Comparison of ENCODE assay signal across 29 cellular contexts in genomic region chrX:98637451-98637850, GRCh38.
"Had no signal": no experiment of that assay in that cellular context is flagged by ENCODE, and none has a peak within 500 bp of the region (broad histone marks: within the 10 kb centered on the region; RNA-seq: fewer than 3 reads in every experiment).

No MANE protein-coding gene starts in this region.

- H3K27me3 Mint-ChIP-seq: dendritic cell treated with granulocyte-macrophage colony-stimulating factor and Interleukin-4, amounts not matched to agents 40 ng/mL and 50 ng/mL, for 4 days; effector memory CD8-positive, alpha-beta T cell had no signal

- H3K9me3 ChIP-seq: colonic mucosa, esophagus squamous epithelium, gastrocnemius medialis, gastroesophageal sphincter had no signal

- H3K4me1 ChIP-seq: colonic mucosa, esophagus muscularis mucosa, esophagus squamous epithelium, foreskin keratinocyte, gastrocnemius medialis, gastroesophageal sphincter, heart left ventricle, heart right ventricle had no signal

- H3K36me3 ChIP-seq: colonic mucosa, esophagus muscularis mucosa, esophagus squamous epithelium, gastrocnemius medialis, gastroesophageal sphincter, heart left ventricle, heart right ventricle had no signal

- H3K79me2 ChIP-seq: hepatocyte had no signal

- ATAC-seq: effector memory CD8-positive, alpha-beta T cell; esophagus mucosa; foreskin keratinocyte; gastrocnemius medialis; gastroesophageal sphincter; heart left ventricle; heart right ventricle had no signal

- H3K4me2 ChIP-seq: hepatocyte had no signal

- H3K9me3 Mint-ChIP-seq: effector memory CD8-positive, alpha-beta T cell had no signal

- H3K27ac ChIP-seq: colonic mucosa, coronary artery, dorsolateral prefrontal cortex, epithelial cell of prostate, esophagus muscularis mucosa, esophagus squamous epithelium, foreskin keratinocyte, gastrocnemius medialis, gastroesophageal sphincter, heart left ventricle, heart right ventricle, hepatocyte had no signal

- H3K27me3 ChIP-seq: colonic mucosa, esophagus muscularis mucosa, esophagus squamous epithelium, foreskin keratinocyte, gastrocnemius medialis, gastroesophageal sphincter, heart left ventricle, heart right ventricle, hepatocyte had no signal

- H2AFZ ChIP-seq: hepatocyte had no signal

- H3K27ac Mint-ChIP-seq: dendritic cell treated with granulocyte-macrophage colony-stimulating factor and Interleukin-4, amounts not matched to agents 40 ng/mL and 50 ng/mL, for 4 days; effector memory CD8-positive, alpha-beta T cell; endodermal cell had no signal

- H3K4me3 ChIP-seq: colonic mucosa, coronary artery, dorsolateral prefrontal cortex, esophagus muscularis mucosa, esophagus squamous epithelium, gastrocnemius medialis, gastroesophageal sphincter, heart left ventricle, heart right ventricle, hepatocyte had no signal

- H3K4me3 Mint-ChIP-seq: dendritic cell treated with granulocyte-macrophage colony-stimulating factor and Interleukin-4, amounts not matched to agents 40 ng/mL and 50 ng/mL, for 4 days; effector memory CD8-positive, alpha-beta T cell; endodermal cell had no signal

- FAIRE-seq: endometrium, endothelial cell of umbilical vein, frontal cortex had no signal

- DNase-seq: colonic mucosa; cortex of kidney; dermis blood vessel endothelial cell; dorsolateral prefrontal cortex; effector CD4-positive, alpha-beta T cell; effector CD8-positive, alpha-beta T cell; effector memory CD4-positive, alpha-beta T cell; effector memory CD8-positive, alpha-beta T cell; endodermal cell; erythroblast; esophagus squamous epithelium; foreskin fibroblast; foreskin keratinocyte; foreskin melanocyte; gastrocnemius medialis; glutamatergic neuron; head of caudate nucleus; heart left ventricle; heart right ventricle had no signal
